In genomic region chr1:51519048-51519856, GRCh38 we compare ENCODE assay signal across 8 cellular contexts. TPM values are rescaled to one million over a fixed set of nuclear protein-coding genes. Genes with fewer than 3 reads are reported as not detected.
DNase-seq lines count a peak whose midpoint lies in the region; ATAC-seq and TF ChIP-seq lines count a peak whose summit lies in the region.

Gene EPS15, minus strand, starts transcription at chr1:51519266. Its CDS starts 35 bp downstream, at chr1:51519231.

- no peaks in the 10 kb centered on the region for H3K36me3 ChIP-seq in heart left ventricle
- H3K36me3 ChIP-seq in transverse colon: no peaks in the 10 kb centered on the region

- CTCF ChIA-PET in GM10248 (lab: Yijun Ruan, JAX): interaction anchor here (0.7 to 2.1 kb wide), 6 partner anchors 8 to 46 kb away, joined by 3 to 12 read pairs (median 3); no protein-coding TSS in a partner anchor

- H3K27me3 ChIP-seq in heart left ventricle: no peaks in the 10 kb centered on the region
- H3K27me3 ChIP-seq in transverse colon: no peaks in the 10 kb centered on the region

- H3K4me1 Mint-ChIP-seq in T-helper 1 cell treated with Interleukin-12 subunit alpha and Interleukin-12 subunit beta and Interleukin-4 antibody, amounts not matched to agents 30 μg/mL and 1 μg/mL, for 36 hours (ENCODE audit: low read depth): peaks cover 48% of the 10 kb centered on the region

- no peak for TF ChIP-seq EP300 in transverse colon (IDR thresholded peaks at IDR 0.05; ENCODE audit: low read depth)

- no peaks in the 10 kb centered on the region for H3K9me3 ChIP-seq in heart left ventricle
- H3K9me3 ChIP-seq in transverse colon: no peaks in the 10 kb centered on the region

- no peak for TF ChIP-seq POLR2A in heart left ventricle (IDR thresholded peaks at IDR 0.05)
- TF ChIP-seq POLR2A in transverse colon (IDR thresholded peaks at IDR 0.05): peak; percentile 83

- peak; percentile 68 to 92 (median 86) for ATAC-seq in heart left ventricle

- intact Hi-C loops in heart left ventricle (cut with DNase I): loop anchor here in 8 of 10 donors (2.0 to 10.0 kb wide), 11 partner anchors 47 to 554 kb away; partner anchors contain the start of genes OSBPL9 (in 3 of the 8), FAF1 (in 1 of the 8) and RNF11 (in 1 of the 8)
- intact Hi-C loops in posterior cingulate gyrus (cut with DNase I): loop anchor here (10.0 kb wide), 1 partner anchor 94 kb away; no protein-coding TSS in a partner anchor
- intact Hi-C loops in transverse colon (cut with DNase I; ENCODE audit: low total_unique reads): no loop called here

- H3K4me3 ChIP-seq in HFF-Myc (replicated peaks; ENCODE audit: low read depth, low read length) (peak within 1 kb of the TSS; percentile 87), heart left ventricle (peak within 1 kb of the TSS; percentile 75 to 96 (median 83)), transverse colon (peak within 1 kb of the TSS; percentile 64 to 90 (median 78))

- H3K27ac Mint-ChIP-seq in T-helper 1 cell treated with Interleukin-12 subunit alpha and Interleukin-12 subunit beta and Interleukin-4 antibody, amounts not matched to agents 30 μg/mL and 1 μg/mL, for 36 hours: peak within 1 kb of the TSS; percentile 90

- H3K27ac ChIP-seq in heart left ventricle (peak within 1 kb of the TSS; percentile 77 to 97 (median 94)), transverse colon (peak within 1 kb of the TSS; percentile 90 to 98 (median 96))

- H3K27me3 Mint-ChIP-seq in T-helper 1 cell treated with Interleukin-12 subunit alpha and Interleukin-12 subunit beta and Interleukin-4 antibody, amounts not matched to agents 30 μg/mL and 1 μg/mL, for 36 hours (ENCODE audit: low read depth): no peaks in the 10 kb centered on the region

- H3K4me3 Mint-ChIP-seq in T-helper 1 cell treated with Interleukin-12 subunit alpha and Interleukin-12 subunit beta and Interleukin-4 antibody, amounts not matched to agents 30 μg/mL and 1 μg/mL, for 36 hours: peak within 1 kb of the TSS; percentile 92

- 1 to 3% (median 1%) methylated on average over 11 to 56 of the region's 56 CpGs for WGBS in heart left ventricle, 4 donors
- WGBS in transverse colon (ENCODE audit: low coverage in 1 of 2), 2 donors: 0 to 1% methylated on average over 6 to 37 of the region's 56 CpGs

- in situ Hi-C loops in transverse colon (cut with MboI; ENCODE audit: low pct_ligation_motif_present in 1 of 4, low pct_unique_long_range_greater_than_20kb in 1 of 4, low sequenced_read_pairs in 3 of 4): no loop called here

- TF ChIP-seq CTCF in GM10248 (IDR thresholded peaks at IDR 0.05; ENCODE audit: control extremely low read depth, extremely low read depth, low read depth, missing control alignments) (no peak), HFF-Myc (IDR thresholded peaks at IDR 0.05; ENCODE audit: low read depth, low read length, missing control alignments) (no peak), heart left ventricle (IDR thresholded peaks at IDR 0.05) (no peak), transverse colon (IDR thresholded peaks at IDR 0.05) (no peak)

- H3K4me1 ChIP-seq in heart left ventricle (peaks cover 5 to 56% (median 29%) of the 10 kb centered on the region in 12 donors), transverse colon (peaks cover 6 to 53% (median 37%) of the 10 kb centered on the region in 4 donors)

- DNase-seq in GM10248 (ENCODE audit: extremely low spot score): peak; percentile 93
- DNase-seq in HFF-Myc (ENCODE audit: extremely low read depth, low read depth): peak; percentile 25
- peak; percentile 76 for DNase-seq in NCI-H1105 (lab: John Stamatoyannopoulos, UW)
- DNase-seq in amniotic epithelial cell (ENCODE audit: low read depth): peak; percentile 68
- peak; percentile 91 to 94 (median 93) for DNase-seq in heart left ventricle
- peak; percentile 58 to 96 (median 70) for DNase-seq in posterior cingulate gyrus
- DNase-seq in transverse colon: peak; percentile 92

- H3K9me3 Mint-ChIP-seq in T-helper 1 cell treated with Interleukin-12 subunit alpha and Interleukin-12 subunit beta and Interleukin-4 antibody, amounts not matched to agents 30 μg/mL and 1 μg/mL, for 36 hours: no peaks in the 10 kb centered on the region

- POLR2A ChIA-PET in GM10248 (lab: Yijun Ruan, JAX): interaction anchor here (0.5 to 1.3 kb wide), 2 partner anchors 13 to 283 kb away, joined by 3 read pairs; partner anchors contain the start of gene RNF11

- H3K36me3 Mint-ChIP-seq in T-helper 1 cell treated with Interleukin-12 subunit alpha and Interleukin-12 subunit beta and Interleukin-4 antibody, amounts not matched to agents 30 μg/mL and 1 μg/mL, for 36 hours (ENCODE audit: low read depth): peaks cover 3% of the 10 kb centered on the region

RNA-seq across cellular contexts. Expression of gene EPS15, which starts in this region (rescaled TPM):
- total RNA-seq in heart left ventricle (10 to 100 TPM; 48.4 to 80.6 (median 72.8) TPM), transverse colon (10 to 100 TPM; 43.8 to 74.0 (median 59.9) TPM)
- 10 to 100 TPM; 19.9 to 21.8 TPM for polyA plus RNA-seq in heart left ventricle

Comparison
In these comparisons a context has a peak if more than half of its experiments do, and no peak if none do; other contexts are left out.
1. Peak in every context shown above with its lines: DNase-seq, ATAC-seq, H3K4me3 ChIP-seq and H3K27ac ChIP-seq.
2. DNase-seq: peak in every context shown above with its lines; median percentile 93 in GM10248; 93 in heart left ventricle; 92 in transverse colon; 76 in NCI-H1105; 70 in posterior cingulate gyrus; 68 in amniotic epithelial cell; 25 in HFF-Myc.